Comparison of ENCODE assay signal across 8 cellular contexts in the genomic region with DNA sequence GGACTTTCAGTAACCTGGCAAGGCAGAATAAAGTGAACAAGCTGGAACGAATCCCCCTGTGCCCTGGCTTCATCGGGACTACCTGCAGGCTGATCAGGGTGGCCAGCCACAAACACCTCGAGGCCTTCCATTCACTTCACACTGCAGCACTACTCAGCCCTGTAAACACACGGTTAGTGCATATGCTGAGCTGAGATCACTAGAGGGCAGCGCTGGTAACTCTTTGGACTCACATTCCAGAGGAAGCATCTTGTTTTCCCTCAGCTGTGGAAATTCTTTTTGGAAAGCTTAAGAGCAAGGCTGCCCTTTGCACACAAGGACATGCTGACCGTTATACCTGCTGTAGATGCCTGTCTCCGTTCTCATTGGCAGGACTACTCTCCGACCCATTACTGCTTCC. TPM values are rescaled to one million over a fixed set of nuclear protein-coding genes. Genes with fewer than 3 reads are reported as not detected.
A peak's percentile ranks its signal among the peaks of the same experiment; 100 is the strongest.
DNase-seq lines count a peak whose midpoint lies in the region; ATAC-seq and TF ChIP-seq lines count a peak whose summit lies in the region.

No MANE protein-coding gene starts in this region.

- peaks cover 4% of the 10 kb centered on the region for H3K4me1 Mint-ChIP-seq in activated naive CD4-positive, alpha-beta T cell treated with anti-CD3 and anti-CD28 coated beads, Interleukin-2, amount 10 ng/mL, durations not matched to agents 7 days and 5 days
- H3K4me1 Mint-ChIP-seq in T-helper 2 cell treated with Interferon-gamma antibody and Interleukin-4, amounts not matched to agents 5 μg/mL and 100 μg/mL, for 36 hours (ENCODE audit: low read depth), result peaks cover 32% of the 10 kb centered on the region

- H3K4me1 ChIP-seq in adipocyte (ENCODE audit: control insufficient read depth, insufficient read depth, low read length), result peaks cover 2% of the 10 kb centered on the region
- no peaks in the 10 kb centered on the region for H3K4me1 ChIP-seq in ovary (ENCODE audit: insufficient read depth)

- no peak for ATAC-seq in HG02798 (IDR thresholded peaks at IDR 0.05; ENCODE audit: poor library complexity, unreplicated experiment)

- DNase-seq in activated naive CD4-positive, alpha-beta T cell treated with anti-CD3 and anti-CD28 coated beads, Interleukin-2, amount 10 ng/mL, durations not matched to agents 7 days and 5 days, result peak; percentile 32
- no peak for DNase-seq in activated naive CD4-positive, alpha-beta T cell (lab: John Stamatoyannopoulos, UW)
- peak; percentile 71 for DNase-seq in NCI-H2107 (lab: John Stamatoyannopoulos, UW)
- peak; percentile 69 for DNase-seq in adipocyte (ENCODE audit: low read depth)
- peak; percentile 41 for DNase-seq in kidney tubule cell (ENCODE audit: low spot score)
- no peak for DNase-seq in ovary
- no peak for DNase-seq in T-helper 2 cell treated with Interferon-gamma antibody and Interleukin-4, amounts not matched to agents 5 μg/mL and 100 μg/mL, for 36 hours (ENCODE audit: low spot score)

- intact Hi-C loops in ovary (cut with DNase I), result no loop called here

- peaks cover 65% of the 10 kb centered on the region for H3K36me3 Mint-ChIP-seq in activated naive CD4-positive, alpha-beta T cell treated with anti-CD3 and anti-CD28 coated beads, Interleukin-2, amount 10 ng/mL, durations not matched to agents 7 days and 5 days
- peaks cover 74% of the 10 kb centered on the region for H3K36me3 Mint-ChIP-seq in T-helper 2 cell treated with Interferon-gamma antibody and Interleukin-4, amounts not matched to agents 5 μg/mL and 100 μg/mL, for 36 hours (ENCODE audit: low read depth)

- peak overlapping the region; percentile 71 for H3K27ac Mint-ChIP-seq in activated naive CD4-positive, alpha-beta T cell treated with anti-CD3 and anti-CD28 coated beads, Interleukin-2, amount 10 ng/mL, durations not matched to agents 7 days and 5 days
- H3K27ac Mint-ChIP-seq in T-helper 2 cell treated with Interferon-gamma antibody and Interleukin-4, amounts not matched to agents 5 μg/mL and 100 μg/mL, for 36 hours, result no peak overlapping the region

- no peaks in the 10 kb centered on the region for H3K9me3 ChIP-seq in adipocyte (ENCODE audit: control insufficient read depth, low read length)
- no peaks in the 10 kb centered on the region for H3K9me3 ChIP-seq in ovary

- 22 to 28% (median 26%) methylated on average over 8 of the region's 8 CpGs for WGBS in ovary, 3 donors

- CTCF ChIA-PET in activated naive CD4-positive, alpha-beta T cell treated with anti-CD3 and anti-CD28 coated beads, Interleukin-2, amount 10 ng/mL, durations not matched to agents 7 days and 5 days (lab: Charles Lee), result interaction anchor here (1.2 to 1.7 kb wide), 3 partner anchors 126 to 207 kb away, joined by 4 to 5 read pairs (median 5); no protein-coding TSS in a partner anchor

- no peaks in the 10 kb centered on the region for H3K9me3 Mint-ChIP-seq in activated naive CD4-positive, alpha-beta T cell treated with anti-CD3 and anti-CD28 coated beads, Interleukin-2, amount 10 ng/mL, durations not matched to agents 7 days and 5 days
- no peaks in the 10 kb centered on the region for H3K9me3 Mint-ChIP-seq in T-helper 2 cell treated with Interferon-gamma antibody and Interleukin-4, amounts not matched to agents 5 μg/mL and 100 μg/mL, for 36 hours

- H3K27me3 ChIP-seq in adipocyte (replicated peaks; ENCODE audit: control insufficient read depth, insufficient read depth, low read length) (no peaks in the 10 kb centered on the region), ovary (no peaks in the 10 kb centered on the region)

- H3K4me3 ChIP-seq in adipocyte (ENCODE audit: low read length), result no peak overlapping the region
- no peak overlapping the region for H3K4me3 ChIP-seq in ovary

- TF ChIP-seq CTCF in ovary (IDR thresholded peaks at IDR 0.05), result no peak

- H3K27ac ChIP-seq in ovary, result no peak overlapping the region

- no peak for TF ChIP-seq POLR2A in ovary (IDR thresholded peaks at IDR 0.05)

- no peaks in the 10 kb centered on the region for H3K27me3 Mint-ChIP-seq in activated naive CD4-positive, alpha-beta T cell treated with anti-CD3 and anti-CD28 coated beads, Interleukin-2, amount 10 ng/mL, durations not matched to agents 7 days and 5 days
- H3K27me3 Mint-ChIP-seq in T-helper 2 cell treated with Interferon-gamma antibody and Interleukin-4, amounts not matched to agents 5 μg/mL and 100 μg/mL, for 36 hours (ENCODE audit: low read depth), result no peaks in the 10 kb centered on the region

- H3K36me3 ChIP-seq in adipocyte (ENCODE audit: control insufficient read depth, insufficient read depth, low read length, severe bottlenecking) (peaks cover 96% of the 10 kb centered on the region), ovary (no peaks in the 10 kb centered on the region)

- no peak for TF ChIP-seq EP300 in ovary (IDR thresholded peaks at IDR 0.05)

- no peak overlapping the region for H3K4me3 Mint-ChIP-seq in activated naive CD4-positive, alpha-beta T cell treated with anti-CD3 and anti-CD28 coated beads, Interleukin-2, amount 10 ng/mL, durations not matched to agents 7 days and 5 days
- H3K4me3 Mint-ChIP-seq in T-helper 2 cell treated with Interferon-gamma antibody and Interleukin-4, amounts not matched to agents 5 μg/mL and 100 μg/mL, for 36 hours, result no peak overlapping the region

- H3K9ac ChIP-seq in adipocyte (ENCODE audit: low read length), result no peak overlapping the region

RNA-seq across cellular contexts. Expression of a gene that starts 32.1 kb away (rescaled TPM):
- total RNA-seq in ovary, result under 1 TPM in 3 of 7 donors, not detected in 4; 0.12 to 0.52 (median 0.48) TPM
- polyA plus RNA-seq in ovary, result under 1 TPM in 1 of 2 donors, not detected in 1; 0.01 TPM

Comparison
In these comparisons a context has a peak if more than half of its experiments do, and no peak if none do; other contexts are left out.
1. DNase-seq: peak in activated naive CD4-positive, alpha-beta T cell treated with anti-CD3 and anti-CD28 coated beads, Interleukin-2, amount 10 ng/mL, durations not matched to agents 7 days and 5 days (single experiment), NCI-H2107 (single experiment), adipocyte (single experiment) and kidney tubule cell (single experiment); none in activated naive CD4-positive, alpha-beta T cell (0 of 4), ovary (0 of 5) and T-helper 2 cell treated with Interferon-gamma antibody and Interleukin-4, amounts not matched to agents 5 μg/mL and 100 μg/mL, for 36 hours (single experiment).